Comparison of ENCODE assay signal across 17 cellular contexts in genomic region chr5:33772276-33772990, GRCh38.
DNase-seq lines count a peak whose midpoint lies in the region; ATAC-seq and TF ChIP-seq lines count a peak whose summit lies in the region.
"Had no signal": no experiment of that assay in that cellular context is flagged by ENCODE, and none has a peak within 500 bp of the region (broad histone marks: within the 10 kb centered on the region; RNA-seq: fewer than 3 reads in every experiment).

No MANE protein-coding gene starts in this region.

- ATAC-seq in omental fat pad (ENCODE audit: low FRiP score) (peak; percentile 32), HG03095 (IDR thresholded peaks at IDR 0.05; ENCODE audit: unreplicated experiment) (no peak)
- ATAC-seq: gastrocnemius medialis, pancreas had no signal

- no peak overlapping the region for H3K4me3 ChIP-seq in choroid plexus epithelial cell (ENCODE audit: low read depth, low read length)
- H3K4me3 ChIP-seq: BLaER1, dorsolateral prefrontal cortex, gastrocnemius medialis, HAP-1, pancreas had no signal

- no peak overlapping the region for H3K27ac ChIP-seq in substantia nigra (ENCODE audit: low read depth, low read length, poor library complexity, severe bottlenecking)
- H3K27ac ChIP-seq: BLaER1, dorsolateral prefrontal cortex, pancreas had no signal

- no peak for TF ChIP-seq CTCF in choroid plexus epithelial cell (conservative IDR thresholded peaks at IDR 0.05; ENCODE audit: low read depth, low read length)
- TF ChIP-seq CTCF in omental fat pad (IDR thresholded peaks at IDR 0.05), result no peak

- DNase-seq in EH (ENCODE audit: low read depth), result peak; percentile 66
- peak; percentile 76 for DNase-seq in LHCN-M2 (ENCODE audit: low read depth)
- DNase-seq in choroid plexus epithelial cell (ENCODE audit: low read depth), result peak; percentile 88
- DNase-seq in omental fat pad (ENCODE audit: low spot score), result no peak
- DNase-seq in substantia nigra (lab: John Stamatoyannopoulos, UW), result no peak
- DNase-seq in SIG-M5 treated with dmso at 0.1 percent for 504 hours (lab: John Stamatoyannopoulos, UW; ENCODE audit: unreplicated experiment), result no peak
- DNase-seq in SW480 (ENCODE audit: low spot score), result no peak
- DNase-seq: DMS153, dorsolateral prefrontal cortex, gastrocnemius medialis, NCI-H2029 treated with DMSO at 0.1 percent for 48 hours, NCI-H774, pancreas, SHP77 had no signal

Comparison
In these comparisons a context has a peak if more than half of its experiments do, and no peak if none do; other contexts are left out.
1. DNase-seq: peak in EH (single experiment), LHCN-M2 (single experiment) and choroid plexus epithelial cell (single experiment); none in omental fat pad (single experiment), substantia nigra (0 of 49), SIG-M5 treated with dmso at 0.1 percent for 504 hours (single experiment) and SW480 (single experiment).